ENCODE assay signal across 13 cellular contexts in genomic region chr14:74582910-74583581, GRCh38. TPM values are rescaled to one million over a fixed set of nuclear protein-coding genes. Genes with fewer than 3 reads are reported as not detected.
DNase-seq lines count a peak whose midpoint lies in the region; ATAC-seq and TF ChIP-seq lines count a peak whose summit lies in the region.
"Had no signal": no experiment of that assay in that cellular context is flagged by ENCODE, and none has a peak within 500 bp of the region (broad histone marks: within the 10 kb centered on the region; RNA-seq: fewer than 3 reads in every experiment).

No MANE protein-coding gene starts in this region.

- intact Hi-C loops in activated T-helper 1 cell treated with anti-CD3 and anti-CD28 coated beads, Interleukin-12 subunit alpha, Interleukin-12 subunit beta, Interleukin-2, Interleukin-4 antibody, amounts not matched to agents 30 ng/mL and 10 ng/mL and 1 ng/mL, durations not matched to agents 14 hours and 24 hours and 36 hours (cut with micrococcal nuclease) = no loop called here
- intact Hi-C loops in head of caudate nucleus (cut with DNase I) = no loop called here

- H3K27me3 Mint-ChIP-seq in activated T-helper 1 cell treated with anti-CD3 and anti-CD28 coated beads, Interleukin-12 subunit alpha, Interleukin-12 subunit beta, Interleukin-2, Interleukin-4 antibody, amounts not matched to agents 30 ng/mL and 10 ng/mL and 1 ng/mL, durations not matched to agents 14 hours and 24 hours and 36 hours (ENCODE audit: insufficient read depth) = peaks cover 5% of the 10 kb centered on the region
- H3K27me3 Mint-ChIP-seq: activated naive CD4-positive, alpha-beta T cell treated with anti-CD3 and anti-CD28 coated beads, Interleukin-2, amount 50 U/mL, for 24 hours had no signal

- no peak overlapping the region for H3K9ac ChIP-seq in parathyroid adenoma

- peaks cover 15% of the 10 kb centered on the region for H3K4me1 ChIP-seq in parathyroid adenoma
- H3K4me1 ChIP-seq: BE2C had no signal

- TF ChIP-seq CTCF in AG04450 (IDR thresholded peaks at IDR 0.05; ENCODE audit: low read depth, low read length) (no peak), fibroblast of villous mesenchyme (IDR thresholded peaks at IDR 0.05; ENCODE audit: insufficient read depth, low read depth, low read length) (no peak), parathyroid adenoma (IDR thresholded peaks at IDR 0.05) (no peak)

- no peaks in the 10 kb centered on the region for H3K36me3 ChIP-seq in parathyroid adenoma (ENCODE audit: control insufficient read depth, insufficient read depth, low read length)
- H3K36me3 ChIP-seq: BE2C had no signal

- H3K27me3 ChIP-seq in AG04450 (ENCODE audit: control insufficient read depth, insufficient read depth, low read length) (no peaks in the 10 kb centered on the region), parathyroid adenoma (ENCODE audit: control insufficient read depth, insufficient read depth, low read length) (no peaks in the 10 kb centered on the region)
- H3K27me3 ChIP-seq: BE2C had no signal

- peak overlapping the region; percentile 27 for H3K27ac Mint-ChIP-seq in activated T-helper 1 cell treated with anti-CD3 and anti-CD28 coated beads, Interleukin-12 subunit alpha, Interleukin-12 subunit beta, Interleukin-2, Interleukin-4 antibody, amounts not matched to agents 30 ng/mL and 10 ng/mL and 1 ng/mL, durations not matched to agents 14 hours and 24 hours and 36 hours
- H3K27ac Mint-ChIP-seq: activated naive CD4-positive, alpha-beta T cell treated with anti-CD3 and anti-CD28 coated beads, Interleukin-2, amount 50 U/mL, for 24 hours; T-cell had no signal

- POLR2A ChIA-PET in AG04450 (lab: Yijun Ruan, JAX) = interaction anchor here (0.8 to 2.2 kb wide), 2 partner anchors 10 to 12 kb away, joined by 3 to 15 read pairs; no protein-coding TSS in a partner anchor

- DNase-seq in AG04450 (ENCODE audit: low read depth, low spot score) (no peak), fibroblast of villous mesenchyme (ENCODE audit: low read depth) (peak; percentile 81), head of caudate nucleus (no peak), NCI-H1417 (lab: John Stamatoyannopoulos, UW) (no peak), C1 segment of cervical spinal cord (lab: John Stamatoyannopoulos, UW) (no peak)
- DNase-seq in activated T-helper 1 cell treated with anti-CD3 and anti-CD28 coated beads, Interleukin-12 subunit alpha, Interleukin-12 subunit beta, Interleukin-2, Interleukin-4 antibody, amounts not matched to agents 30 ng/mL and 10 ng/mL and 1 ng/mL, durations not matched to agents 14 hours and 24 hours and 36 hours (ENCODE audit: low spot score) = no peak
- DNase-seq: BE2C; effector memory CD8-positive, alpha-beta T cell; NCI-H748 treated with DMSO at 0.1 percent for 48 hours; T-cell had no signal

- no peaks in the 10 kb centered on the region for H3K9me3 Mint-ChIP-seq in activated T-helper 1 cell treated with anti-CD3 and anti-CD28 coated beads, Interleukin-12 subunit alpha, Interleukin-12 subunit beta, Interleukin-2, Interleukin-4 antibody, amounts not matched to agents 30 ng/mL and 10 ng/mL and 1 ng/mL, durations not matched to agents 14 hours and 24 hours and 36 hours
- H3K9me3 Mint-ChIP-seq: activated naive CD4-positive, alpha-beta T cell treated with anti-CD3 and anti-CD28 coated beads, Interleukin-2, amount 50 U/mL, for 24 hours; effector memory CD8-positive, alpha-beta T cell; T-cell had no signal

- peaks cover 46% of the 10 kb centered on the region for H3K4me1 Mint-ChIP-seq in activated T-helper 1 cell treated with anti-CD3 and anti-CD28 coated beads, Interleukin-12 subunit alpha, Interleukin-12 subunit beta, Interleukin-2, Interleukin-4 antibody, amounts not matched to agents 30 ng/mL and 10 ng/mL and 1 ng/mL, durations not matched to agents 14 hours and 24 hours and 36 hours (ENCODE audit: low read depth)

- H3K9me3 ChIP-seq in AG04450 (ENCODE audit: control insufficient read depth, insufficient read depth, low read length) (no peaks in the 10 kb centered on the region; the same call in 1 of the 2 replicates), parathyroid adenoma (ENCODE audit: control insufficient read depth, low read length) (no peaks in the 10 kb centered on the region)
- H3K9me3 ChIP-seq: BE2C had no signal

- no peak for ATAC-seq in HG02623 (IDR thresholded peaks at IDR 0.05; ENCODE audit: unreplicated experiment)
- ATAC-seq: effector memory CD8-positive, alpha-beta T cell; T-cell had no signal

- peak overlapping the region; percentile 73 for H3K27ac ChIP-seq in AG04450 (ENCODE audit: low read depth, low read length)
- no peak overlapping the region for H3K27ac ChIP-seq in parathyroid adenoma

- CTCF ChIA-PET in AG04450 (lab: Charles Lee) = interaction anchor here (1.1 to 1.6 kb wide), 3 partner anchors 10 to 29 kb away, joined by 3 to 8 read pairs (median 6); partner anchors contain the start of gene LTBP2

- no peak overlapping the region for H3K4me3 Mint-ChIP-seq in activated T-helper 1 cell treated with anti-CD3 and anti-CD28 coated beads, Interleukin-12 subunit alpha, Interleukin-12 subunit beta, Interleukin-2, Interleukin-4 antibody, amounts not matched to agents 30 ng/mL and 10 ng/mL and 1 ng/mL, durations not matched to agents 14 hours and 24 hours and 36 hours
- H3K4me3 Mint-ChIP-seq: activated naive CD4-positive, alpha-beta T cell treated with anti-CD3 and anti-CD28 coated beads, Interleukin-2, amount 50 U/mL, for 24 hours; effector memory CD8-positive, alpha-beta T cell; T-cell had no signal

- peak overlapping the region; percentile 54 for H2AFZ ChIP-seq in parathyroid adenoma

- H3K36me3 Mint-ChIP-seq in activated T-helper 1 cell treated with anti-CD3 and anti-CD28 coated beads, Interleukin-12 subunit alpha, Interleukin-12 subunit beta, Interleukin-2, Interleukin-4 antibody, amounts not matched to agents 30 ng/mL and 10 ng/mL and 1 ng/mL, durations not matched to agents 14 hours and 24 hours and 36 hours (ENCODE audit: low read depth) = no peaks in the 10 kb centered on the region
- H3K36me3 Mint-ChIP-seq: activated naive CD4-positive, alpha-beta T cell treated with anti-CD3 and anti-CD28 coated beads, Interleukin-2, amount 50 U/mL, for 24 hours; T-cell had no signal

- no peak overlapping the region for H3K4me2 ChIP-seq in parathyroid adenoma (ENCODE audit: low read length)

- no peaks in the 10 kb centered on the region for H3K79me2 ChIP-seq in parathyroid adenoma

- no peak overlapping the region for H3K4me3 ChIP-seq in AG04450 (ENCODE audit: low read depth, low read length)
- H3K4me3 ChIP-seq in fibroblast of villous mesenchyme (ENCODE audit: low read depth, low read length) = no peak overlapping the region
- no peak overlapping the region for H3K4me3 ChIP-seq in parathyroid adenoma (ENCODE audit: low read depth, low read length)

RNA-seq across cellular contexts. Expression of gene LTBP2, which starts 29.0 kb away (rescaled TPM):
- polyA plus RNA-seq in AG04450 (2011; rRNA removed) = 44.3 and 61.8 TPM in 2 replicates
- 45.0 and 60.1 TPM in 2 replicates for polyA minus RNA-seq in AG04450 (2011; rRNA and poly(A)+ RNA removed)
- 0.05 and 0.24 TPM in 2 replicates for total RNA-seq in activated T-helper 1 cell treated with anti-CD3 and anti-CD28 coated beads, Interleukin-12 subunit alpha, Interleukin-12 subunit beta, Interleukin-2, Interleukin-4 antibody, amounts not matched to agents 30 ng/mL and 10 ng/mL and 1 ng/mL, durations not matched to agents 14 hours and 24 hours and 36 hours
- 210 and 339 TPM in 2 replicates for total RNA-seq in fibroblast of villous mesenchyme

Comparison
In these comparisons a context has a peak if more than half of its experiments do, and no peak if none do; other contexts are left out.
1. RNA of gene LTBP2, which starts 29.0 kb away (total RNA-seq): 210 to 339 TPM in fibroblast of villous mesenchyme; 0.05 to 0.24 TPM in activated T-helper 1 cell treated with anti-CD3 and anti-CD28 coated beads, Interleukin-12 subunit alpha, Interleukin-12 subunit beta, Interleukin-2, Interleukin-4 antibody, amounts not matched to agents 30 ng/mL and 10 ng/mL and 1 ng/mL, durations not matched to agents 14 hours and 24 hours and 36 hours; every median in the first group is over 100 times any median in the second.